1 cellular context compared by ENCODE assay signal in genomic region chr12:105317942-105318614, GRCh38.
TF ChIP-seq lines count a peak whose summit lies in the region.

No MANE protein-coding gene starts in this region.

TF ChIP-seq in HepG2, 621 proteins besides CTCF, POLR2A, EP300 and RAD21 (continued from another document and continues in another):
- no peak for TF ChIP-seq HNF1B (CRISPR knock-in tag; IDR thresholded peaks at IDR 0.05)
- no peak for TF ChIP-seq ZBTB43 (CRISPR knock-in tag; conservative IDR thresholded peaks at IDR 0.05)
- TF ChIP-seq SSRP1 (CRISPR knock-in tag; IDR thresholded peaks at IDR 0.05): no peak
- no peak for TF ChIP-seq SP140L (CRISPR knock-in tag; IDR thresholded peaks at IDR 0.05; ENCODE audit: borderline replicate concordance)
- TF ChIP-seq STAT6 (CRISPR knock-in tag; IDR thresholded peaks at IDR 0.05; ENCODE audit: borderline replicate concordance): no peak
- peak; percentile 34; the same call in 1 of the 2 replicates for TF ChIP-seq CREM (IDR thresholded peaks at IDR 0.05)
- TF ChIP-seq CREM (CRISPR knock-in tag; IDR thresholded peaks at IDR 0.05): no peak
- no peak for TF ChIP-seq ZBTB10 (CRISPR knock-in tag; IDR thresholded peaks at IDR 0.05; ENCODE audit: borderline replicate concordance)
- no peak for TF ChIP-seq CREB3 (CRISPR knock-in tag; IDR thresholded peaks at IDR 0.05)
- peak; percentile 28; the same call in 1 of the 2 replicates for TF ChIP-seq ARID5B (CRISPR knock-in tag; IDR thresholded peaks at IDR 0.05)
- no peak for TF ChIP-seq PAF1 (CRISPR knock-in tag; IDR thresholded peaks at IDR 0.05)
- TF ChIP-seq ATF1 (CRISPR knock-in tag; IDR thresholded peaks at IDR 0.05): no peak
- 0 out of 2 replicates have a peak, but pooled peaks have one; percentile 31 for TF ChIP-seq SIX4 (CRISPR knock-in tag; IDR thresholded peaks at IDR 0.05)
- no peak for TF ChIP-seq GABPA (IDR thresholded peaks at IDR 0.05; ENCODE audit: low read depth, low read length)
- TF ChIP-seq GABPA (CRISPR knock-in tag; IDR thresholded peaks at IDR 0.05; ENCODE audit: low read depth): 0 out of 2 replicates have a peak, but pooled peaks have one; percentile 15
- peak; percentile 49; the same call in 1 of the 2 replicates for TF ChIP-seq SOX5 (CRISPR knock-in tag; IDR thresholded peaks at IDR 0.05; ENCODE audit: borderline replicate concordance)
- TF ChIP-seq ZNF761 (CRISPR knock-in tag; conservative IDR thresholded peaks at IDR 0.05): no peak
- no peak for TF ChIP-seq KLF15 (CRISPR knock-in tag; IDR thresholded peaks at IDR 0.05; ENCODE audit: borderline replicate concordance)
- TF ChIP-seq ZNF280B (CRISPR knock-in tag; IDR thresholded peaks at IDR 0.05; ENCODE audit: borderline replicate concordance): no peak
- TF ChIP-seq CBFB (CRISPR knock-in tag; IDR thresholded peaks at IDR 0.05): no peak
- no peak for TF ChIP-seq DNMT1 (CRISPR knock-in tag; IDR thresholded peaks at IDR 0.05)
- TF ChIP-seq ZNF503 (CRISPR knock-in tag; IDR thresholded peaks at IDR 0.05): 0 out of 2 replicates have a peak, but pooled peaks have one; percentile 34
- no peak for TF ChIP-seq CERS6 (CRISPR knock-in tag; IDR thresholded peaks at IDR 0.05)
- TF ChIP-seq HMGXB3 (CRISPR knock-in tag; IDR thresholded peaks at IDR 0.05; ENCODE audit: borderline replicate concordance): no peak
- TF ChIP-seq SOX6 (IDR thresholded peaks at IDR 0.05): no peak
- peak; percentile 80 for TF ChIP-seq SOX6 (CRISPR knock-in tag; IDR thresholded peaks at IDR 0.05)
